Comparison of ENCODE assay signal across 1 cellular context in the genomic region with DNA sequence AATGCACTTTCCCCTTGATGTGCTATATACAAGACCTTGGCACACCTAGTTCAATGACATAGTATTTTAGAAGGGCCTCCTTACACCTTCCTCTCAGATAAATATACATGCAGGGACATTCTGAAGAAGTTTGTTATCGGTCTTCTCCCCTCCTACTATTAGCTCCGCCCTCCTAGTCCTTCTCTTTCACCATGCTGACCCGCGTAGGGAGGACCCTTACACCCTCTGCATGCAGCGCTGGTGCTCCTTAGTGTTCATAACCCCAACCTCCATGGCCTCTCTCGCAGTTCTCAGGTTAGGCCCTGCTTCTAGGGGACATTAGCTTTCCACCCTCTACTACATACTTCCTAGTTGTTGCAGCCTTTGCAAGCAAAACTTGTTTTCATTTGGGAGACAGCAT.
TF ChIP-seq lines count a peak whose summit lies in the region.

No MANE protein-coding gene starts in this region.

TF ChIP-seq in H1, 55 proteins besides CTCF, POLR2A, EP300 and RAD21:
- TF ChIP-seq GTF2F1 (IDR thresholded peaks at IDR 0.05; ENCODE audit: borderline replicate concordance, low read depth, low read length) (no peak), ZNF274 (IDR thresholded peaks at IDR 0.05; ENCODE audit: borderline replicate concordance, extremely low read depth, low read length) (no peak), SP4 (IDR thresholded peaks at IDR 0.05; ENCODE audit: low read length) (no peak)
